Comparison of ENCODE assay signal across 9 cellular contexts in the genomic region with DNA sequence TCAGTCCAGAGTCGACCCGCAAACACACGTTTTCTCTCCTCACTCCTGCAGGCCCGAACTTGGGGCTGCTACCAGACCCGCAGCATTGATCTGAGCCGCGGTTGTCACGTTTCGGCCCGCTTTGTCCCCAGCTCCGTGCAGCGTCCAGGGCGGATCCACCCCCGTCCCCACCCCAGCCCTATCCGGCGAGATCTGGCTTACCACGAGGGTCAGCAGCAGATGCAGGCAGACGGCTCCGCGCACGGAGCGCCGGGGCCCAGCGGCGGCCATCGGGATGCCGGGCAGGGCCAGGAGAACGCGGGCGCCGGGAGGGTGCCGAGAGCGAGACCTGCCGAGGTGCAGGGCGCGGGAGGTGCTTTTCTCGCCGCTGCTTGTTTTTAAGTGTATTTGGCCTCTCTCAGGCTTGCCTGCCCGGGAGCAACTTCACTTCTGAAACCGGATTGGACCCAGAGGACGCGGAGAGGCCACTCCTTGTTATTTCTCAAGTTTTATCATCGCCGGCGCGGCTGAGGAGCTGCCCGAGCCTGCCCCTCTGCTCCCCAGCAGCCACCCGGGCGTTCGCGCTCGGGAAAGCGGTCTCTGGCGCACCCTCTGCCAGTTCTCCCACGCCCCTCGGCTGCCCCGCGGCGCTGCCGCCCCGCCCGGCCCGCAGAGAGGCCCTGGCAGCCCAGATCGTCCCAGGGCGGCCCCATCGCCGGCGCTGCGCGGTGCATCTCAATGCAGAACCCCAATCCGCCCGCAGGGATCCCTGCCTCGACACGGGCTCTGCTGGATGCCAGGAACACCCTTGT. TPM values are rescaled to one million over a fixed set of nuclear protein-coding genes. Genes with fewer than 3 reads are reported as not detected.
DNase-seq lines count a peak whose midpoint lies in the region; ATAC-seq and TF ChIP-seq lines count a peak whose summit lies in the region.
"Had no signal": no experiment of that assay in that cellular context is flagged by ENCODE, and none has a peak within 500 bp of the region (broad histone marks: within the 10 kb centered on the region; RNA-seq: fewer than 3 reads in every experiment).

A gene (minus strand): TSS at position 352 of the 791 bp plus-strand sequence. CDS start 82 bp downstream, at position 270.

- H3K9me3 ChIP-seq in right atrium auricular region: no peaks in the 10 kb centered on the region
- no peaks in the 10 kb centered on the region for H3K9me3 ChIP-seq in T-helper 17 cell (ENCODE audit: control insufficient read depth, low read length, poor library complexity, severe bottlenecking)

- no peaks in the 10 kb centered on the region for H3K36me3 Mint-ChIP-seq in T-helper 17 cell (ENCODE audit: low read depth)

- H3K27me3 Mint-ChIP-seq in T-helper 17 cell: peaks cover 18% of the 10 kb centered on the region

- no peaks in the 10 kb centered on the region for H3K4me1 Mint-ChIP-seq in T-helper 17 cell

- H3K4me3 ChIP-seq in right atrium auricular region (peak within 1 kb of the TSS; percentile 23 to 43), retinal pigment epithelial cell (ENCODE audit: low read length) (peak within 1 kb of the TSS; percentile 77)

- no peak for ATAC-seq in T-helper 17 cell
- no peak for ATAC-seq in GM21515 (IDR thresholded peaks at IDR 0.05; ENCODE audit: unreplicated experiment)

- POLR2A ChIA-PET in HEK293T (lab: Yijun Ruan, JAX): interaction anchor here (0.6 to 5.5 kb wide), 34 partner anchors 8 to 900 kb away, joined by 3 to 62 read pairs (median 4); a partner anchor contains a TSS

- H3K27me3 ChIP-seq in right atrium auricular region: peaks cover 5 to 11% of the 10 kb centered on the region in 2 donors

- H3K4me3 Mint-ChIP-seq in T-helper 17 cell: no peak within 1 kb of the TSS

- CTCF ChIA-PET in HEK293T (lab: Yijun Ruan, JAX): interaction anchor here (0.7 to 1.3 kb wide), 3 partner anchors 19 to 164 kb away, joined by 3 to 6 read pairs (median 3); no protein-coding TSS in a partner anchor

- H3K27ac ChIP-seq in VCaP (peak within 1 kb of the TSS; percentile 96), right atrium auricular region (no peak within 1 kb of the TSS)

- H3K4me1 ChIP-seq in right atrium auricular region: peaks cover 0 to 23% of the 10 kb centered on the region in 2 donors

- no peak within 1 kb of the TSS for H3K27ac Mint-ChIP-seq in T-helper 17 cell

- H3K36me3 ChIP-seq in right atrium auricular region: no peaks in the 10 kb centered on the region

- peak; percentile 72 for DNase-seq in HEK293T (ENCODE audit: extremely low spot score)
- no peak for DNase-seq in right atrium auricular region (ENCODE audit: low spot score)
- DNase-seq in retinal pigment epithelial cell (ENCODE audit: low read depth): no peak
- DNase-seq in T-helper 17 cell: no peak
- DNase-seq in NCI-H128 (lab: John Stamatoyannopoulos, UW; ENCODE audit: unreplicated experiment): no peak
- no peak for DNase-seq in C1 segment of cervical spinal cord (lab: John Stamatoyannopoulos, UW)

- TF ChIP-seq CTCF in VCaP (conservative IDR thresholded peaks at IDR 0.05) (0 out of 2 replicates have a peak, but pooled peaks have one; percentile 10), right atrium auricular region (IDR thresholded peaks at IDR 0.05) (no peak), retinal pigment epithelial cell (conservative IDR thresholded peaks at IDR 0.05; ENCODE audit: low read depth, low read length) (no peak)

TF ChIP-seq in HEK293T, 16 proteins besides CTCF, POLR2A, EP300 and RAD21:
- peak; percentile 90 for TF ChIP-seq L3MBTL2 (conservative IDR thresholded peaks at IDR 0.05)
- no peak for TF ChIP-seq SUZ12 (IDR thresholded peaks at IDR 0.05)
- no peak for TF ChIP-seq ZNF384 (IDR thresholded peaks at IDR 0.05)
- TF ChIP-seq NFRKB (IDR thresholded peaks at IDR 0.05): no peak
- no peak for TF ChIP-seq LEF1 (IDR thresholded peaks at IDR 0.05; ENCODE audit: borderline replicate concordance)
- TF ChIP-seq FOXK2 (IDR thresholded peaks at IDR 0.05): no peak
- TF ChIP-seq CTBP1 (IDR thresholded peaks at IDR 0.05; ENCODE audit: borderline replicate concordance): no peak
- no peak for TF ChIP-seq TARDBP (IDR thresholded peaks at IDR 0.05)
- TF ChIP-seq FOXA1 (IDR thresholded peaks at IDR 0.05): no peak
- peak; percentile 26; the same call in 1 of the 2 replicates for TF ChIP-seq ELF4 (IDR thresholded peaks at IDR 0.05)
TF ChIP-seq in HEK293T: peak in this region for 2.

RNA-seq across cellular contexts. Expression of the gene that starts here (rescaled TPM):
- total RNA-seq in right atrium auricular region: 1 to 10 TPM; 3.1 to 5.1 TPM
- not detected for total RNA-seq in T-helper 17 cell
- total RNA-seq: T-helper 2 cell treated with Interferon-gamma antibody and Interleukin-4, amounts not matched to agents 100 ng/mL and 5 ng/mL, for 36 hours had no signal

Comparison
In these comparisons a context has a peak if more than half of its experiments do, and no peak if none do; other contexts are left out.
1. RNA of the gene that starts here (total RNA-seq): 3.1 to 5.1 TPM in right atrium auricular region; not detected in T-helper 17 cell; every median in the first group is over 4 times any median in the second.